Comparison of ENCODE assay signal across 13 cellular contexts in genomic region chr14:98244966-98245569, GRCh38.
DNase-seq lines count a peak whose midpoint lies in the region; ATAC-seq and TF ChIP-seq lines count a peak whose summit lies in the region.
"Had no signal": no experiment of that assay in that cellular context is flagged by ENCODE, and none has a peak within 500 bp of the region (broad histone marks: within the 10 kb centered on the region; RNA-seq: fewer than 3 reads in every experiment).

No MANE protein-coding gene starts in this region.

- TF ChIP-seq CTCF in testis (IDR thresholded peaks at IDR 0.05), result no peak

- no peak for TF ChIP-seq POLR2A in testis (IDR thresholded peaks at IDR 0.05)

- peaks cover 4% of the 10 kb centered on the region for H3K36me3 Mint-ChIP-seq in activated CD8-positive, alpha-beta memory T cell treated with anti-CD3 and anti-CD28 coated beads, Interleukin-2, amount 10 ng/mL, durations not matched to agents 7 days and 5 days
- no peaks in the 10 kb centered on the region for H3K36me3 Mint-ChIP-seq in activated T-helper 17 cell treated with anti-CD3 and anti-CD28 coated beads, Interleukin-2, amount 50 U/mL, for 72 hours (ENCODE audit: low read depth)
- H3K36me3 Mint-ChIP-seq: CD4-positive, CD25-positive, alpha-beta regulatory T cell had no signal

- H3K27ac Mint-ChIP-seq in activated CD8-positive, alpha-beta memory T cell treated with anti-CD3 and anti-CD28 coated beads, Interleukin-2, amount 10 ng/mL, durations not matched to agents 7 days and 5 days, result peak overlapping the region; percentile 16
- no peak overlapping the region for H3K27ac Mint-ChIP-seq in activated T-helper 17 cell treated with anti-CD3 and anti-CD28 coated beads, Interleukin-2, amount 50 U/mL, for 72 hours
- H3K27ac Mint-ChIP-seq: CD4-positive, CD25-positive, alpha-beta regulatory T cell had no signal

- H3K4me3 ChIP-seq in testis, result no peak overlapping the region
- H3K4me3 ChIP-seq: BLaER1, HAP-1 had no signal

- no peaks in the 10 kb centered on the region for H3K4me1 ChIP-seq in testis
- H3K4me1 ChIP-seq: BLaER1, HAP-1 had no signal

- peaks cover 19% of the 10 kb centered on the region for H3K4me1 Mint-ChIP-seq in activated CD8-positive, alpha-beta memory T cell treated with anti-CD3 and anti-CD28 coated beads, Interleukin-2, amount 10 ng/mL, durations not matched to agents 7 days and 5 days
- no peaks in the 10 kb centered on the region for H3K4me1 Mint-ChIP-seq in activated T-helper 17 cell treated with anti-CD3 and anti-CD28 coated beads, Interleukin-2, amount 50 U/mL, for 72 hours

- WGBS in testis, 2 donors, result 68 to 81% methylated on average over 7 of the region's 7 CpGs

- H3K4me3 Mint-ChIP-seq in activated CD8-positive, alpha-beta memory T cell treated with anti-CD3 and anti-CD28 coated beads, Interleukin-2, amount 10 ng/mL, durations not matched to agents 7 days and 5 days, result no peak overlapping the region
- H3K4me3 Mint-ChIP-seq in activated T-helper 17 cell treated with anti-CD3 and anti-CD28 coated beads, Interleukin-2, amount 50 U/mL, for 72 hours, result no peak overlapping the region
- H3K4me3 Mint-ChIP-seq: CD4-positive, CD25-positive, alpha-beta regulatory T cell had no signal

- no peaks in the 10 kb centered on the region for H3K27me3 Mint-ChIP-seq in activated CD8-positive, alpha-beta memory T cell treated with anti-CD3 and anti-CD28 coated beads, Interleukin-2, amount 10 ng/mL, durations not matched to agents 7 days and 5 days
- H3K27me3 Mint-ChIP-seq in activated T-helper 17 cell treated with anti-CD3 and anti-CD28 coated beads, Interleukin-2, amount 50 U/mL, for 72 hours, result no peaks in the 10 kb centered on the region
- H3K27me3 Mint-ChIP-seq: CD4-positive, CD25-positive, alpha-beta regulatory T cell had no signal

- peak; percentile 80 for DNase-seq in activated CD8-positive, alpha-beta memory T cell treated with anti-CD3 and anti-CD28 coated beads, Interleukin-2, amount 10 ng/mL, durations not matched to agents 7 days and 5 days
- no peak for DNase-seq in activated CD8-positive, alpha-beta memory T cell treated with anti-CD3 and anti-CD28 coated beads, Interleukin-2, amount 50 U/mL, for 48 hours
- no peak for DNase-seq in left colon
- no peak for DNase-seq in hypothalamus (lab: John Stamatoyannopoulos, UW)
- no peak for DNase-seq in testis
- DNase-seq: 8988T; AML-193; CD4-positive, CD25-positive, alpha-beta regulatory T cell; DMS53 had no signal

- no peak overlapping the region for H3K27ac ChIP-seq in testis
- H3K27ac ChIP-seq: BLaER1 had no signal

- intact Hi-C loops in left colon (cut with DNase I, micrococcal nuclease), result no loop called here
- intact Hi-C loops in testis (cut with DNase I; ENCODE audit: low total_unique reads), result no loop called here

- H3K36me3 ChIP-seq in testis (ENCODE audit: low read depth, missing control alignments), result no peaks in the 10 kb centered on the region
- H3K36me3 ChIP-seq: BLaER1, HAP-1 had no signal

- CTCF ChIA-PET in activated CD8-positive, alpha-beta memory T cell treated with anti-CD3 and anti-CD28 coated beads, Interleukin-2, amount 10 ng/mL, durations not matched to agents 7 days and 5 days (lab: Charles Lee), result no interaction called here

- peaks cover 5% of the 10 kb centered on the region for H3K9me3 Mint-ChIP-seq in activated CD8-positive, alpha-beta memory T cell treated with anti-CD3 and anti-CD28 coated beads, Interleukin-2, amount 10 ng/mL, durations not matched to agents 7 days and 5 days (ENCODE audit: low read depth)
- H3K9me3 Mint-ChIP-seq in activated T-helper 17 cell treated with anti-CD3 and anti-CD28 coated beads, Interleukin-2, amount 50 U/mL, for 72 hours, result no peaks in the 10 kb centered on the region
- H3K9me3 Mint-ChIP-seq: CD4-positive, CD25-positive, alpha-beta regulatory T cell had no signal

- peak; percentile 78 for ATAC-seq in activated CD8-positive, alpha-beta memory T cell treated with anti-CD3 and anti-CD28 coated beads, Interleukin-2, amount 10 ng/mL, durations not matched to agents 7 days and 5 days
- ATAC-seq in activated T-helper 17 cell treated with anti-CD3 and anti-CD28 coated beads, Interleukin-2, amount 50 U/mL, for 72 hours (replicated peaks), result peak; percentile 66
- ATAC-seq in left colon, result peak; percentile 38
- ATAC-seq in GM19351 (IDR thresholded peaks at IDR 0.05; ENCODE audit: unreplicated experiment), result no peak

- no peaks in the 10 kb centered on the region for H3K27me3 ChIP-seq in testis
- H3K27me3 ChIP-seq: BLaER1 had no signal

- no peaks in the 10 kb centered on the region for H3K9me3 ChIP-seq in testis
- H3K9me3 ChIP-seq: BLaER1, HAP-1 had no signal
